ENCODE assay signal across 35 cellular contexts in genomic region chr1:197546989-197547388, GRCh38.
"Had no signal": no experiment of that assay in that cellular context is flagged by ENCODE, and none has a peak within 500 bp of the region (broad histone marks: within the 10 kb centered on the region; RNA-seq: fewer than 3 reads in every experiment).

No MANE protein-coding gene starts in this region.

- DNase-seq: Karpas-422, Kasumi-1, MG63, MM.1S, MV-4-11, NCI-H1048, NCI-H1092, NCI-H1092 treated with DMSO at 0.1 percent for 48 hours, NCI-H1105, NCI-H1105 treated with DMSO at 0.1 percent for 48 hours, NCI-H1417, NCI-H1417 treated with DMSO at 0.1 percent for 48 hours, NCI-H1436, NCI-H1436 treated with DMSO at 0.1 percent for 48 hours, NCI-H146, NCI-H1694, NCI-H1694 treated with DMSO at 0.1 percent for 48 hours, NCI-H187, NCI-H187 treated with DMSO at 0.1 percent for 48 hours, NCI-H1930, NCI-H2029, NCI-H2029 treated with DMSO at 0.1 percent for 48 hours, NCI-H2081, NCI-H2081 treated with DMSO at 0.1 percent for 48 hours, NCI-H2107, NCI-H2171, NCI-H2171 treated with DMSO at 0.1 percent for 48 hours, NCI-H2227 treated with DMSO at 0.1 percent for 48 hours, NCI-H345, NCI-H446, NCI-H446 treated with DMSO at 0.1 percent for 48 hours, NCI-H510A, NCI-H510A treated with DMSO at 0.1 percent for 48 hours, NCI-H524, NCI-H524 treated with DMSO at 0.1 percent for 48 hours had no signal

- H3K27me3 ChIP-seq: MG63 had no signal

- H3K4me3 ChIP-seq: MG63 had no signal

- H3K36me3 ChIP-seq: MG63 had no signal

- H3K9me3 ChIP-seq: MG63 had no signal
